Comparison of ENCODE assay signal across 8 cellular contexts in the genomic region with DNA sequence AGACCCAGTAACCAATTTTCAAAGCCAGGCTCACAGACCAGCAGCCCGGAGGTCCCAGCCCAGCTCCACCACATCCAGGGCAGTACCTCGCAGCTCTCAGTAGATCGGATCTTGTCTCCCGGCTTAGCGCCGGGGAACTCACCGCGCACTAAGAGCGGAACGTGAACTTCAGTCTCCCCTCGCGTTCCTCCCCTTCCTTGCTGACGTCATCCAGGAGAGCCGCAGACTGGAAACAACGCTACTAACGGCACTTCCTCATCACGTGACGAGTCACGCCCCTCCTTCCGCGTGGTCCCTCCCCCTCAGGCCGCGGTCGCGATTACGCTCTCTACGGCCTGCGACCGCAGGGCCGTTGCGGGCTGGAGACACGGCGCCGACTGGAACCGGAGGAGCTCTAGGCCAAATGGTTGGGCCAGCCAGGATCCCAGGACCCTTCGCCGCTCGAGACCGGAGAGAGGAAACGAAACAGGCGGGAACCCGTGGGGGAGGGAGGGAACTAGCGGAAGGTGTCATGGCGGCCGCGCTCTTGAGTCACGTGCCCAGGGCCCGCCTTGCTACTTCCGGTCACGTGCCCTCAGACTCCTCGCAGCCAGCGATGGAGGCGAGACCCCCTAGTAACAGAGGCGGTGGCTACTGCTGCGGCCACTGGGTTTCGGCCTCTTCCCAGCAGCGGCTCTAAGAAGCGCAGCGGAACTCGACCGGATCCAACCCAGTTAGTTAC. TPM values are rescaled to one million over a fixed set of nuclear protein-coding genes. Genes with fewer than 3 reads are reported as not detected.
DNase-seq lines count a peak whose midpoint lies in the region; ATAC-seq and TF ChIP-seq lines count a peak whose summit lies in the region.

GTF2H1 (plus strand) TSS at position 577 of the 721 bp plus-strand sequence. CDS start 10,508 bp downstream, outside the sequence.
A gene with protein sequence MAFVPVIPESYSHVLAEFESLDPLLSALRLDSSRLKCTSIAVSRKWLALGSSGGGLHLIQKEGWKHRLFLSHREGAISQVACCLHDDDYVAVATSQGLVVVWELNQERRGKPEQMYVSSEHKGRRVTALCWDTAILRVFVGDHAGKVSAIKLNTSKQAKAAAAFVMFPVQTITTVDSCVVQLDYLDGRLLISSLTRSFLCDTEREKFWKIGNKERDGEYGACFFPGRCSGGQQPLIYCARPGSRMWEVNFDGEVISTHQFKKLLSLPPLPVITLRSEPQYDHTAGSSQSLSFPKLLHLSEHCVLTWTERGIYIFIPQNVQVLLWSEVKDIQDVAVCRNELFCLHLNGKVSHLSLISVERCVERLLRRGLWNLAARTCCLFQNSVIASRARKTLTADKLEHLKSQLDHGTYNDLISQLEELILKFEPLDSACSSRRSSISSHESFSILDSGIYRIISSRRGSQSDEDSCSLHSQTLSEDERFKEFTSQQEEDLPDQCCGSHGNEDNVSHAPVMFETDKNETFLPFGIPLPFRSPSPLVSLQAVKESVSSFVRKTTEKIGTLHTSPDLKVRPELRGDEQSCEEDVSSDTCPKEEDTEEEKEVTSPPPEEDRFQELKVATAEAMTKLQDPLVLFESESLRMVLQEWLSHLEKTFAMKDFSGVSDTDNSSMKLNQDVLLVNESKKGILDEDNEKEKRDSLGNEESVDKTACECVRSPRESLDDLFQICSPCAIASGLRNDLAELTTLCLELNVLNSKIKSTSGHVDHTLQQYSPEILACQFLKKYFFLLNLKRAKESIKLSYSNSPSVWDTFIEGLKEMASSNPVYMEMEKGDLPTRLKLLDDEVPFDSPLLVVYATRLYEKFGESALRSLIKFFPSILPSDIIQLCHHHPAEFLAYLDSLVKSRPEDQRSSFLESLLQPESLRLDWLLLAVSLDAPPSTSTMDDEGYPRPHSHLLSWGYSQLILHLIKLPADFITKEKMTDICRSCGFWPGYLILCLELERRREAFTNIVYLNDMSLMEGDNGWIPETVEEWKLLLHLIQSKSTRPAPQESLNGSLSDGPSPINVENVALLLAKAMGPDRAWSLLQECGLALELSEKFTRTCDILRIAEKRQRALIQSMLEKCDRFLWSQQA (minus strand): TSS at position 150 of the 721 bp plus-strand sequence. CDS start 4,282 bp downstream, outside the sequence.

- H3K27me3 Mint-ChIP-seq in GM23338 (ENCODE audit: insufficient read depth, low read depth, poor library complexity): peaks cover 7% of the 10 kb centered on the region
- H3K27me3 Mint-ChIP-seq in activated T-helper 17 cell treated with anti-CD3 and anti-CD28 coated beads, Interleukin-2, amount 50 U/mL, for 72 hours: no peaks in the 10 kb centered on the region
- H3K27me3 Mint-ChIP-seq in naive thymus-derived CD8-positive, alpha-beta T cell: no peaks in the 10 kb centered on the region

- H3K4me1 Mint-ChIP-seq in GM23338: peaks cover 30% of the 10 kb centered on the region
- peaks cover 59% of the 10 kb centered on the region for H3K4me1 Mint-ChIP-seq in activated T-helper 17 cell treated with anti-CD3 and anti-CD28 coated beads, Interleukin-2, amount 50 U/mL, for 72 hours
- peaks cover 37 to 85% (median 79%) of the 10 kb centered on the region in 4 donors for H3K4me1 Mint-ChIP-seq in naive thymus-derived CD8-positive, alpha-beta T cell

- H4K20me1 ChIP-seq in DOHH2 (ENCODE audit: control insufficient read depth, insufficient read depth, low read depth, low read length) (peaks cover 5% of the 10 kb centered on the region), GM23338 (replicated peaks; ENCODE audit: insufficient read depth) (no peaks in the 10 kb centered on the region; the same call in 1 of the 2 replicates), fibroblast of lung (ENCODE audit: control insufficient read depth, extremely low read depth, insufficient read depth, low read length) (no peaks in the 10 kb centered on the region)

- H3K9me2 ChIP-seq in DOHH2 (replicated peaks; ENCODE audit: control insufficient read depth, low read length) (no peaks in the 10 kb centered on the region), GM23338 (ENCODE audit: insufficient read depth) (no peaks in the 10 kb centered on the region)

- H3K4me2 ChIP-seq in DOHH2 (ENCODE audit: low read length): peak within 1 kb of the TSS; percentile 63
- H3K4me2 ChIP-seq in GM23338: peak within 1 kb of the TSS; percentile 94
- H3K4me2 ChIP-seq in fibroblast of lung (ENCODE audit: extremely low read depth, insufficient read depth, low read length): peak within 1 kb of the TSS; percentile 81

- H3K9me3 Mint-ChIP-seq in GM23338: no peaks in the 10 kb centered on the region
- no peaks in the 10 kb centered on the region for H3K9me3 Mint-ChIP-seq in activated T-helper 17 cell treated with anti-CD3 and anti-CD28 coated beads, Interleukin-2, amount 50 U/mL, for 72 hours
- H3K9me3 Mint-ChIP-seq in naive thymus-derived CD8-positive, alpha-beta T cell: no peaks in the 10 kb centered on the region

- H3K9me3 ChIP-seq in DOHH2 (ENCODE audit: control insufficient read depth, insufficient read depth, low read length): no peaks in the 10 kb centered on the region
- H3K9me3 ChIP-seq in fibroblast of lung (ENCODE audit: control insufficient read depth, insufficient read depth, low read depth, low read length): no peaks in the 10 kb centered on the region

- H3K36me3 Mint-ChIP-seq in GM23338 (ENCODE audit: low read depth): peaks cover 15% of the 10 kb centered on the region
- H3K36me3 Mint-ChIP-seq in activated T-helper 17 cell treated with anti-CD3 and anti-CD28 coated beads, Interleukin-2, amount 50 U/mL, for 72 hours (ENCODE audit: low read depth): peaks cover 86% of the 10 kb centered on the region
- H3K36me3 Mint-ChIP-seq in naive thymus-derived CD8-positive, alpha-beta T cell: peaks cover 0 to 32% (median 5%) of the 10 kb centered on the region in 3 donors

- H3K79me2 ChIP-seq in DOHH2 (ENCODE audit: control insufficient read depth, low read length) (peaks cover 96% of the 10 kb centered on the region), GM23338 (replicated peaks; ENCODE audit: insufficient read depth) (peaks cover 91% of the 10 kb centered on the region), fibroblast of lung (ENCODE audit: control insufficient read depth, insufficient read depth, low read length) (peaks cover 67% of the 10 kb centered on the region)

- H3K27ac ChIP-seq in DOHH2 (ENCODE audit: low read depth, low read length) (peak within 1 kb of the TSS; percentile 74), GM23338 (ENCODE audit: low read depth) (peak within 1 kb of the TSS; percentile 97), fibroblast of lung (ENCODE audit: insufficient read depth, low read length) (peak within 1 kb of the TSS; percentile 100)

- peak within 1 kb of the TSS; percentile 97 for H3K4me3 Mint-ChIP-seq in GM23338
- H3K4me3 Mint-ChIP-seq in activated T-helper 17 cell treated with anti-CD3 and anti-CD28 coated beads, Interleukin-2, amount 50 U/mL, for 72 hours: peak within 1 kb of the TSS; percentile 99
- peak within 1 kb of the TSS; percentile 93 to 100 (median 99) for H3K4me3 Mint-ChIP-seq in naive thymus-derived CD8-positive, alpha-beta T cell

- H3K36me3 ChIP-seq in DOHH2 (ENCODE audit: control insufficient read depth, low read length) (peaks cover 61% of the 10 kb centered on the region), GM23338 (ENCODE audit: insufficient read depth) (peaks cover 15% of the 10 kb centered on the region), fibroblast of lung (ENCODE audit: control insufficient read depth, insufficient read depth, low read length) (no peaks in the 10 kb centered on the region)

- peaks cover 52% of the 10 kb centered on the region for H3K4me1 ChIP-seq in DOHH2 (ENCODE audit: control insufficient read depth, low read length)
- H3K4me1 ChIP-seq in GM23338 (ENCODE audit: insufficient read depth): peaks cover 19% of the 10 kb centered on the region
- peaks cover 7% of the 10 kb centered on the region for H3K4me1 ChIP-seq in fibroblast of lung (ENCODE audit: control insufficient read depth, extremely low read depth, insufficient read depth, low read length)

- H3K27me3 ChIP-seq in DOHH2 (ENCODE audit: control insufficient read depth, low read length): no peaks in the 10 kb centered on the region
- no peaks in the 10 kb centered on the region for H3K27me3 ChIP-seq in GM23338 (ENCODE audit: insufficient read depth)
- no peaks in the 10 kb centered on the region for H3K27me3 ChIP-seq in fibroblast of lung (ENCODE audit: control insufficient read depth, insufficient read depth, low read length)

- H2AFZ ChIP-seq in GM23338: peak within 1 kb of the TSS; percentile 92
- H2AFZ ChIP-seq in fibroblast of lung (ENCODE audit: low read length): peak within 1 kb of the TSS; percentile 96

- peak within 1 kb of the TSS; percentile 100 for H3K9ac ChIP-seq in fibroblast of lung (ENCODE audit: insufficient read depth, low read length)

- peak within 1 kb of the TSS; percentile 99 for H3K27ac Mint-ChIP-seq in GM23338
- H3K27ac Mint-ChIP-seq in activated T-helper 17 cell treated with anti-CD3 and anti-CD28 coated beads, Interleukin-2, amount 50 U/mL, for 72 hours: peak within 1 kb of the TSS; percentile 99
- H3K27ac Mint-ChIP-seq in naive thymus-derived CD8-positive, alpha-beta T cell: peak within 1 kb of the TSS; percentile 98 to 100 (median 100)

- DNase-seq in GM23338 (ENCODE audit: low spot score) (peak; percentile 99), LHCN-M2 (ENCODE audit: low read depth) (peak; percentile 98), RPMI8226 (peak; percentile 96), fibroblast of lung (ENCODE audit: low read depth in 2 of 2) (peak; percentile 98 to 99)
- DNase-seq in naive thymus-derived CD8-positive, alpha-beta T cell: peak; percentile 84 to 100 (median 97)
- DNase-seq in stimulated activated naive CD4-positive, alpha-beta T cell (lab: John Stamatoyannopoulos, UW): peak; percentile 95 to 100 (median 98)

- TF ChIP-seq CTCF in DOHH2 (IDR thresholded peaks at IDR 0.05; ENCODE audit: low read depth, low read length, poor library complexity, severe bottlenecking) (no peak), GM23338 (conservative IDR thresholded peaks at IDR 0.05; ENCODE audit: low read depth in 2 of 2) (no peak), fibroblast of lung (conservative IDR thresholded peaks at IDR 0.05 in 1 of 2, IDR thresholded peaks at IDR 0.05 in 1 of 2; ENCODE audit: low read depth in 1 of 2, low read length in 2 of 2) (no peak)

- H3F3A ChIP-seq in DOHH2 (ENCODE audit: control insufficient read depth, insufficient read depth) (no peaks in the 10 kb centered on the region), GM23338 (replicated peaks; ENCODE audit: low read depth) (no peaks in the 10 kb centered on the region)

- POLR2A ChIA-PET in naive thymus-derived CD8-positive, alpha-beta T cell (lab: Charles Lee): interaction anchor here (0.7 to 4.0 kb wide), 15 partner anchors 10 to 315 kb away, joined by 3 to 88 read pairs (median 6); partner anchors contain the start of genes LDHA, SERGEF, SPTY2D1 and TSG101

- peak within 1 kb of the TSS; percentile 86 for H3K4me3 ChIP-seq in DOHH2 (ENCODE audit: low read length)
- H3K4me3 ChIP-seq in GM23338: peak within 1 kb of the TSS; percentile 83
- H3K4me3 ChIP-seq in fibroblast of lung (replicated peaks in 1 of 4; ENCODE audit: control extremely low read depth in 1 of 4, insufficient read depth in 1 of 4, low read depth in 3 of 4, low read length in 4 of 4): peak within 1 kb of the TSS; percentile 71 to 100 (median 86)

- peak; percentile 94 for ATAC-seq in GM23338
- peak; percentile 92 for ATAC-seq in activated T-helper 17 cell treated with anti-CD3 and anti-CD28 coated beads, Interleukin-2, amount 50 U/mL, for 72 hours (replicated peaks)
- ATAC-seq in naive thymus-derived CD8-positive, alpha-beta T cell: peak; percentile 87 to 90

RNA-seq across cellular contexts. Expression of gene GTF2H1, which starts in this region (rescaled TPM):
- total RNA-seq in GM23338 (2014; rRNA removed; shearing (Covaris generic)): 31.6 and 43.6 TPM in 2 replicates
- polyA plus RNA-seq in GM23338 (2016; fragmentation: Nextera tagmentation; extraction: Ambion mirVana) (12.0 and 16.5 TPM in 2 replicates), fibroblast of lung (49.7 and 56.1 TPM in 2 replicates)
- total RNA-seq in LHCN-M2 (2014; rRNA removed) (74.3 and 74.6 TPM in 2 replicates), fibroblast of lung (63.6 and 74.2 TPM in 2 replicates)
- 28.6 TPM for polyA plus RNA-seq in LHCN-M2 (2012)
- 10 to 100 TPM; 48.9 to 54.2 TPM for total RNA-seq in activated T-helper 17 cell treated with anti-CD3 and anti-CD28 coated beads, Interleukin-2, amount 50 U/mL, for 72 hours
- polyA plus RNA-seq in fibroblast of lung (2012): 37.4 and 37.5 TPM in 2 replicates
- 18.9 and 26.1 TPM in 2 replicates for polyA minus RNA-seq in fibroblast of lung (ENCODE audit: low replicate concordance)
- total RNA-seq in naive thymus-derived CD8-positive, alpha-beta T cell: 10 to 100 TPM; 40.8 to 48.6 TPM
- 10 to 100 TPM; 29.0 to 34.3 (median 29.0) TPM for polyA plus RNA-seq in naive thymus-derived CD8-positive, alpha-beta T cell

RNA-seq across cellular contexts. Expression of the second gene that starts in this region (rescaled TPM):
- 16.2 and 18.6 TPM in 2 replicates for total RNA-seq in GM23338 (2014; rRNA removed; shearing (Covaris generic))
- 9.4 and 11.5 TPM in 2 replicates for polyA plus RNA-seq in GM23338 (2016; fragmentation: Nextera tagmentation; extraction: Ambion mirVana)
- 29.0 and 34.6 TPM in 2 replicates for total RNA-seq in LHCN-M2 (2014; rRNA removed)
- 16.8 TPM for polyA plus RNA-seq in LHCN-M2 (2012)
- 10 to 100 TPM; 17.9 to 23.5 TPM for total RNA-seq in activated T-helper 17 cell treated with anti-CD3 and anti-CD28 coated beads, Interleukin-2, amount 50 U/mL, for 72 hours
- total RNA-seq in fibroblast of lung: 43.1 and 44.1 TPM in 2 replicates
- polyA plus RNA-seq in fibroblast of lung: 15.0 and 15.6 TPM in 2 replicates
- polyA plus RNA-seq in fibroblast of lung (2012): 10.2 and 10.6 TPM in 2 replicates
- 13.7 and 15.6 TPM in 2 replicates for polyA minus RNA-seq in fibroblast of lung (ENCODE audit: low replicate concordance)
- total RNA-seq in naive thymus-derived CD8-positive, alpha-beta T cell: 10 to 100 TPM; 20.0 to 20.3 TPM
- 10 to 100 TPM; 11.6 to 12.2 (median 11.7) TPM for polyA plus RNA-seq in naive thymus-derived CD8-positive, alpha-beta T cell

Comparison
In these comparisons a context has a peak if more than half of its experiments do, and no peak if none do; other contexts are left out.
1. Peak in every context shown above with its lines: DNase-seq, ATAC-seq, H3K4me3 ChIP-seq and H3K27ac ChIP-seq.